In the genomic region with DNA sequence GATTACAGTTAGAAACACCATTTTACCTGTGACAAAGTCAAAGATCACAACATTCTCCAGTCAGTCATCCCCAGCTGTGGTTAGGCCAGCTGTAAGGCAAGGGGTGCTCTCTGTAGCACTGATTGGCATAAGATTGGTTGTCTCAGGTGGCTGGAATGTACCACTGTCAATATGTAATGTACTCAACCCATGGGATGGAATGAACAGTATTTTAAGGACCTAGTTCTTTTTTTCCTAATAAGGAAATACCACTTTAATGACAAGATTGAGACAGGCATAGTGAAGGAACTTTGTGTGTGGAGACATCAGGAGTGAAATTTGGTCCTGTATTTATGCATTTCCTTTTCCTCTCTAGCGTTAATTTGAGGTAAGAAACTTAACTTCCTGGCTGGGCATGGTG, we compare ENCODE assay signal across 25 cellular contexts.
"Had no signal": no experiment of that assay in that cellular context is flagged by ENCODE, and none has a peak within 500 bp of the region (broad histone marks: within the 10 kb centered on the region; RNA-seq: fewer than 3 reads in every experiment).

No MANE protein-coding gene starts in this region.

- H3K36me3 ChIP-seq: colonic mucosa, ovary, stomach had no signal

- H3K4me1 ChIP-seq: body of pancreas, colonic mucosa, psoas muscle, stomach, testis had no signal

- DNase-seq: activated B cell treated with CpG ODN at 0.5 μM for 24 hours; activated CD4-positive, alpha-beta T cell treated with anti-CD3 and anti-CD28 coated beads for 4 hours; activated CD8-positive, alpha-beta T cell treated with anti-CD3 and anti-CD28 coated beads for 36 hours; activated naive CD4-positive, alpha-beta T cell; activated naive CD8-positive, alpha-beta T cell treated with anti-CD3 and anti-CD28 coated beads for 36 hours; activated T-cell treated with anti-CD3 and anti-CD28 coated beads, Interleukin-2, amount 50 U/mL, for 1 hour; amniotic stem cell; body of pancreas; caudate nucleus; colonic mucosa; endodermal cell; foreskin fibroblast; glutamatergic neuron; hippocampal formation; left ventricle myocardium superior; natural killer cell; ovary; psoas muscle; stimulated activated CD4-positive, alpha-beta T cell treated with anti-CD3 and anti-CD28 coated beads, Interleukin-4, amount 100 ng/mL, for 24 hours; stomach; testis had no signal

- ATAC-seq: activated CD8-positive, alpha-beta T cell treated with anti-CD3 and anti-CD28 coated beads for 36 hours; activated T-helper 17 cell treated with anti-CD3 and anti-CD28 coated beads, Interleukin-2, amount 50 U/mL, for 72 hours; body of pancreas; left ventricle myocardium superior; natural killer cell; psoas muscle; sciatic nerve; stimulated activated effector memory CD8-positive, alpha-beta T cell treated with anti-CD3 and anti-CD28 coated beads, Interleukin-12 subunit alpha, Interleukin-12 subunit beta, amount 100 ng/mL, for 72 hours had no signal

- H3K27me3 ChIP-seq: body of pancreas, colonic mucosa, ovary, stomach, testis had no signal

- H3K4me3 ChIP-seq: body of pancreas, colonic mucosa, ovary, psoas muscle, stomach, testis had no signal

- H3K27ac ChIP-seq: body of pancreas, colonic mucosa, epithelial cell of prostate, ovary, psoas muscle, stomach, testis had no signal
